ENCODE assay signal across 1 cellular context in the genomic region with DNA sequence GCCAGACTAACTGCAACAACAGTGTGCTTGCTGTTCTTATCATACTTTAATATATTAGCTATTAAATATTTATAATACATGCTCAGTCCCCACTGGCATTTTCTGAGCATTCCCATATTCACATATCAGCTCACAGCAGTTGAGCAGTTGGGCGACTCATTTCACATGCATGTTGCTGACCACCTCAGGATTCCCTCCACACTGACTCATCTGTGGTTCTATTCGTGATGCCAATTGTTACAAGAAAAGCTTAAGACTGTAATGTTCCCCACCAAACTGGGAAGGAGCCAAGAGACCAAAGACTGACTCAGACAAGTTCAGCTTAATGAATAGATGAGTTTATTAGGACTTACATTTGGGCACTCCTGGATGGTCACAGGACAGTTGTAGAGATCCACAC.
TF ChIP-seq lines count a peak whose summit lies in the region.

No MANE protein-coding gene starts in this region.

TF ChIP-seq in H1, 55 proteins besides CTCF, POLR2A, EP300 and RAD21:
- TF ChIP-seq PHF8 (conservative IDR thresholded peaks at IDR 0.05; ENCODE audit: low read depth, low read length) (no peak), GTF2F1 (IDR thresholded peaks at IDR 0.05; ENCODE audit: borderline replicate concordance, low read depth, low read length) (no peak), SIX5 (IDR thresholded peaks at IDR 0.05; ENCODE audit: low read depth, low read length) (no peak), CBX8 (IDR thresholded peaks at IDR 0.05; ENCODE audit: borderline replicate concordance, low read depth, low read length) (no peak), KDM4A (IDR thresholded peaks at IDR 0.05; ENCODE audit: low read depth, low read length, severe bottlenecking) (no peak), SP4 (IDR thresholded peaks at IDR 0.05; ENCODE audit: low read length) (no peak), YY1 (IDR thresholded peaks at IDR 0.05; ENCODE audit: low read depth, low read length) (no peak), POU5F1 (IDR thresholded peaks at IDR 0.05; ENCODE audit: low read depth, low read length) (no peak), ZNF274 (IDR thresholded peaks at IDR 0.05; ENCODE audit: borderline replicate concordance, extremely low read depth, low read length) (no peak), GABPA (IDR thresholded peaks at IDR 0.05; ENCODE audit: borderline replicate concordance, insufficient read depth, low read length) (no peak), CEBPB (IDR thresholded peaks at IDR 0.05; ENCODE audit: low read depth, low read length) (no peak), BACH1 (IDR thresholded peaks at IDR 0.05; ENCODE audit: low read length) (no peak), BCL11A (IDR thresholded peaks at IDR 0.05; ENCODE audit: low read depth in 2 of 2, low read length in 2 of 2) (no peak), SP2 (IDR thresholded peaks at IDR 0.05; ENCODE audit: low read length) (no peak)
- TF ChIP-seq, protein P1, sequence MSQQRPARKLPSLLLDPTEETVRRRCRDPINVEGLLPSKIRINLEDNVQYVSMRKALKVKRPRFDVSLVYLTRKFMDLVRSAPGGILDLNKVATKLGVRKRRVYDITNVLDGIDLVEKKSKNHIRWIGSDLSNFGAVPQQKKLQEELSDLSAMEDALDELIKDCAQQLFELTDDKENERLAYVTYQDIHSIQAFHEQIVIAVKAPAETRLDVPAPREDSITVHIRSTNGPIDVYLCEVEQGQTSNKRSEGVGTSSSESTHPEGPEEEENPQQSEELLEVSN (IDR thresholded peaks at IDR 0.05), result no peak
- TF ChIP-seq, protein P2, sequence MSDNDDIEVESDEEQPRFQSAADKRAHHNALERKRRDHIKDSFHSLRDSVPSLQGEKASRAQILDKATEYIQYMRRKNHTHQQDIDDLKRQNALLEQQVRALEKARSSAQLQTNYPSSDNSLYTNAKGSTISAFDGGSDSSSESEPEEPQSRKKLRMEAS (IDR thresholded peaks at IDR 0.05), result no peak
